Comparison of ENCODE assay signal across 20 cellular contexts in genomic region chr2:123913266-123913810, GRCh38.
"Had no signal": no experiment of that assay in that cellular context is flagged by ENCODE, and none has a peak within 500 bp of the region (broad histone marks: within the 10 kb centered on the region; RNA-seq: fewer than 3 reads in every experiment).

No MANE protein-coding gene starts in this region.

- ATAC-seq: activated naive CD8-positive, alpha-beta T cell treated with anti-CD3 and anti-CD28 coated beads, Interleukin-2, amount 50 U/mL, for 24 hours; gastroesophageal sphincter; left colon; mucosa of descending colon; stimulated activated naive CD8-positive, alpha-beta T cell treated with anti-CD3 and anti-CD28 coated beads, Interleukin-15, Interleukin-2, amounts not matched to agents 100 U/mL and 50 U/mL, for 24 hours had no signal

- H3K27ac ChIP-seq: esophagus squamous epithelium, gastroesophageal sphincter, sigmoid colon, upper lobe of left lung had no signal

- H3K4me1 ChIP-seq: esophagus squamous epithelium, gastroesophageal sphincter, upper lobe of left lung had no signal

- H3K27me3 Mint-ChIP-seq: activated CD4-positive, alpha-beta memory T cell treated with anti-CD3 and anti-CD28 coated beads for 36 hours had no signal

- H3K36me3 ChIP-seq: esophagus squamous epithelium, gastroesophageal sphincter, sigmoid colon, upper lobe of left lung had no signal

- H3K4me2 ChIP-seq: smooth muscle cell had no signal

- H3K4me3 ChIP-seq: esophagus squamous epithelium, gastroesophageal sphincter, mucosa of descending colon, sigmoid colon, smooth muscle cell, upper lobe of left lung had no signal

- H3K27me3 ChIP-seq: esophagus squamous epithelium, gastroesophageal sphincter, sigmoid colon, upper lobe of left lung had no signal

- DNase-seq: activated CD4-positive, alpha-beta memory T cell treated with anti-CD3 and anti-CD28 coated beads for 36 hours; activated CD4-positive, alpha-beta T cell treated with anti-CD3 and anti-CD28 coated beads for 48 hours; activated CD4-positive, CD25-positive, alpha-beta regulatory T cell; activated effector memory CD4-positive, alpha-beta T cell treated with anti-CD3 and anti-CD28 coated beads, Interleukin-2, amount 50 U/mL, for 16 hours; activated naive CD4-positive, alpha-beta T cell treated with anti-CD3 and anti-CD28 coated beads, Interleukin-2, amount 50 U/mL, for 16 hours; activated naive CD8-positive, alpha-beta T cell treated with anti-CD3 and anti-CD28 coated beads, Interleukin-2, amount 50 U/mL, for 24 hours; cortex of kidney; endodermal cell; esophagus squamous epithelium; head of caudate nucleus; left colon; mesenchymal stem cell; mucosa of descending colon; retina; sigmoid colon; stimulated activated CD4-positive, alpha-beta T cell treated with anti-CD3 and anti-CD28 coated beads, Interleukin-4, amount 100 ng/mL, for 24 hours; stimulated activated naive CD8-positive, alpha-beta T cell treated with anti-CD3 and anti-CD28 coated beads, Interleukin-15, Interleukin-2, amounts not matched to agents 100 U/mL and 50 U/mL, for 24 hours; upper lobe of left lung had no signal

- H3K9me3 ChIP-seq: esophagus squamous epithelium, gastroesophageal sphincter, sigmoid colon, upper lobe of left lung had no signal

- H3K4me3 Mint-ChIP-seq: activated CD4-positive, alpha-beta memory T cell treated with anti-CD3 and anti-CD28 coated beads for 36 hours; activated naive CD8-positive, alpha-beta T cell treated with anti-CD3 and anti-CD28 coated beads, Interleukin-2, amount 50 U/mL, for 24 hours; endodermal cell had no signal

- H3K36me3 Mint-ChIP-seq: activated CD4-positive, alpha-beta memory T cell treated with anti-CD3 and anti-CD28 coated beads for 36 hours had no signal

- H3K27ac Mint-ChIP-seq: activated CD4-positive, alpha-beta memory T cell treated with anti-CD3 and anti-CD28 coated beads for 36 hours; activated naive CD8-positive, alpha-beta T cell treated with anti-CD3 and anti-CD28 coated beads, Interleukin-2, amount 50 U/mL, for 24 hours; endodermal cell had no signal

- H3K9me3 Mint-ChIP-seq: endodermal cell had no signal
